In genomic region chr1:65309317-65310077, GRCh38 we compare ENCODE assay signal across 8 cellular contexts. TPM values are rescaled to one million over a fixed set of nuclear protein-coding genes. Genes with fewer than 3 reads are reported as not detected.
A peak's percentile ranks its signal among the peaks of the same experiment; 100 is the strongest.
DNase-seq lines count a peak whose midpoint lies in the region; ATAC-seq and TF ChIP-seq lines count a peak whose summit lies in the region.

Gene DNAJC6 (plus strand): TSS chr1:65309543. CDS start chr1:65309746, 203 bp downstream.

- H3K9me3 Mint-ChIP-seq in H9, result no peaks in the 10 kb centered on the region
- no peaks in the 10 kb centered on the region for H3K9me3 Mint-ChIP-seq in dendritic cell treated with granulocyte-macrophage colony-stimulating factor and Interleukin-4, amounts not matched to agents 40 ng/mL and 50 ng/mL, for 4 days

- no peaks in the 10 kb centered on the region for H4K20me1 ChIP-seq in H9 (ENCODE audit: control insufficient read depth, insufficient read depth, insufficient read length)

- H3K9ac ChIP-seq in H9 (ENCODE audit: extremely low read depth, insufficient read length, low read length), result peak within 1 kb of the TSS; percentile 21

- no peak within 1 kb of the TSS for H2BK12ac ChIP-seq in H9 (ENCODE audit: insufficient read length, low read depth, low read length)

- no peak within 1 kb of the TSS for H4K91ac ChIP-seq in H9 (ENCODE audit: insufficient read length, low read depth, low read length)

- intact Hi-C loops in dendritic cell treated with granulocyte-macrophage colony-stimulating factor and Interleukin-4, amounts not matched to agents 40 ng/mL and 50 ng/mL, for 4 days (cut with micrococcal nuclease), result no loop called here
- intact Hi-C loops in left colon (cut with DNase I, micrococcal nuclease), result no loop called here

- H3T11ph ChIP-seq in H9 (ENCODE audit: low read length), result no peak within 1 kb of the TSS

- no peaks in the 10 kb centered on the region for H3K27me3 ChIP-seq in H9 (ENCODE audit: insufficient read depth, low read length)

- no peak within 1 kb of the TSS for H4K5ac ChIP-seq in H9 (ENCODE audit: insufficient read length, low read depth, low read length)

- peak within 1 kb of the TSS; percentile 91 for H3K4me2 ChIP-seq in H9 (ENCODE audit: insufficient read depth, insufficient read length, low read length)

- H3K27ac ChIP-seq in H9 (ENCODE audit: insufficient read length, low read depth, low read length), result no peak within 1 kb of the TSS

- H3K27me3 Mint-ChIP-seq in H9 (ENCODE audit: low read depth), result peaks cover 30% of the 10 kb centered on the region
- peaks cover 36% of the 10 kb centered on the region for H3K27me3 Mint-ChIP-seq in dendritic cell treated with granulocyte-macrophage colony-stimulating factor and Interleukin-4, amounts not matched to agents 40 ng/mL and 50 ng/mL, for 4 days

- H3K23me2 ChIP-seq in H9 (ENCODE audit: insufficient read length, low read depth, low read length, poor library complexity, severe bottlenecking), result peaks cover 8% of the 10 kb centered on the region

- TF ChIP-seq CTCF in H9 (conservative IDR thresholded peaks at IDR 0.05), result 0 out of 3 replicates have a peak, but pooled peaks have one; percentile 18

- WGBS in H9 (ENCODE audit: extremely low coverage, insufficient read length, low lambda C conversion rate), result no CpG with 5 or more reads among the region's 75 CpGs

- peak within 1 kb of the TSS; percentile 81 to 90 for H3K4me3 Mint-ChIP-seq in H9
- peak within 1 kb of the TSS; percentile 66 for H3K4me3 Mint-ChIP-seq in dendritic cell treated with granulocyte-macrophage colony-stimulating factor and Interleukin-4, amounts not matched to agents 40 ng/mL and 50 ng/mL, for 4 days

- DNase-seq in Ammon's horn (ENCODE audit: low spot score) (peak; percentile 73), H9 (peak; percentile 90), NCI-H2227 (lab: John Stamatoyannopoulos, UW; ENCODE audit: unreplicated experiment) (peak; percentile 88), left colon (peak; percentile 50 to 79), NOMO-1 treated with dmso at 0.1 percent for 144 hours (lab: John Stamatoyannopoulos, UW; ENCODE audit: unreplicated experiment) (no peak)
- peak; percentile 2 to 12 for DNase-seq in activated CD4-positive, alpha-beta T cell treated with anti-CD3 and anti-CD28 coated beads, Interleukin-2, amount 50 U/mL, for 24 hours (ENCODE audit: low read depth in 1 of 2, low spot score in 1 of 2)
- peak; percentile 11 to 48 for DNase-seq in stimulated activated CD4-positive, alpha-beta T cell treated with anti-CD3 and anti-CD28 coated beads, Interleukin-1b, Interleukin-23, amount 100 ng/mL, for 4 hours (ENCODE audit: low read depth in 2 of 2)

- H3K4me1 Mint-ChIP-seq in H9, result peaks cover 17 to 23% of the 10 kb centered on the region in 2 experiments
- peaks cover 6% of the 10 kb centered on the region for H3K4me1 Mint-ChIP-seq in dendritic cell treated with granulocyte-macrophage colony-stimulating factor and Interleukin-4, amounts not matched to agents 40 ng/mL and 50 ng/mL, for 4 days (ENCODE audit: low read depth)

- H2AFZ ChIP-seq in H9 (ENCODE audit: low read length), result no peak within 1 kb of the TSS

- no peak within 1 kb of the TSS for H2BK20ac ChIP-seq in H9 (ENCODE audit: low read depth, low read length, poor library complexity, severe bottlenecking)

- no peak within 1 kb of the TSS for H3K56ac ChIP-seq in H9 (ENCODE audit: insufficient read length, low read depth, low read length)

- H3K14ac ChIP-seq in H9 (ENCODE audit: insufficient read depth, low read length), result no peak within 1 kb of the TSS; the same call in 1 of the 2 replicates

- no peaks in the 10 kb centered on the region for H3K36me3 Mint-ChIP-seq in H9 (ENCODE audit: insufficient read depth in 1 of 3, low read depth in 3 of 3)
- no peaks in the 10 kb centered on the region for H3K36me3 Mint-ChIP-seq in dendritic cell treated with granulocyte-macrophage colony-stimulating factor and Interleukin-4, amounts not matched to agents 40 ng/mL and 50 ng/mL, for 4 days (ENCODE audit: low read depth)

- no peak within 1 kb of the TSS for H2BK5ac ChIP-seq in H9 (ENCODE audit: insufficient read length, low read length)

- no peak within 1 kb of the TSS for H2AK5ac ChIP-seq in H9 (ENCODE audit: insufficient read length, low read length)

- H4K8ac ChIP-seq in H9 (replicated peaks; ENCODE audit: insufficient read length, low read depth, low read length), result no peak within 1 kb of the TSS

- peak; percentile 97 for ATAC-seq in left colon

- H3K9me3 ChIP-seq in H9 (ENCODE audit: control insufficient read depth, low read depth, low read length), result no peaks in the 10 kb centered on the region

- H2BK15ac ChIP-seq in H9 (ENCODE audit: low read depth, low read length), result no peak within 1 kb of the TSS

- H3K4me1 ChIP-seq in H9 (ENCODE audit: insufficient read depth, low read length), result no peaks in the 10 kb centered on the region; the same call in 1 of the 2 replicates

- H3K79me2 ChIP-seq in H9 (ENCODE audit: insufficient read depth, low read length), result no peaks in the 10 kb centered on the region

- no peak within 1 kb of the TSS for H3K18ac ChIP-seq in H9 (ENCODE audit: insufficient read length, low read depth, low read length)

- H2BK120ac ChIP-seq in H9 (ENCODE audit: low read depth, low read length, poor library complexity, severe bottlenecking), result no peak within 1 kb of the TSS

- no peak within 1 kb of the TSS for H3K23ac ChIP-seq in H9 (ENCODE audit: insufficient read length, low read depth, low read length)

- no peaks in the 10 kb centered on the region for H3K79me1 ChIP-seq in H9 (ENCODE audit: insufficient read depth, low read depth, low read length, poor library complexity, severe bottlenecking)

- peak within 1 kb of the TSS; percentile 75 to 97 (median 88) for H3K27ac Mint-ChIP-seq in H9
- no peak within 1 kb of the TSS for H3K27ac Mint-ChIP-seq in dendritic cell treated with granulocyte-macrophage colony-stimulating factor and Interleukin-4, amounts not matched to agents 40 ng/mL and 50 ng/mL, for 4 days

- H3K4ac ChIP-seq in H9 (ENCODE audit: low read depth, low read length), result no peak within 1 kb of the TSS

RNA-seq across cellular contexts. Expression of gene DNAJC6, which starts in this region (rescaled TPM):
- 2.2 TPM in 2 replicates for total RNA-seq in H9 (2021)
- 1 to 10 TPM; 2.7 to 3.1 TPM for total RNA-seq in left colon
